Comparison of ENCODE assay signal across 9 cellular contexts in genomic region chr15:45185903-45186770, GRCh38. TPM values are rescaled to one million over a fixed set of nuclear protein-coding genes. Genes with fewer than 3 reads are reported as not detected.
DNase-seq lines count a peak whose midpoint lies in the region; ATAC-seq and TF ChIP-seq lines count a peak whose summit lies in the region.
"Had no signal": no experiment of that assay in that cellular context is flagged by ENCODE, and none has a peak within 500 bp of the region (broad histone marks: within the 10 kb centered on the region; RNA-seq: fewer than 3 reads in every experiment).

No MANE protein-coding gene starts in this region.

- H3K4me1 Mint-ChIP-seq in activated T-cell treated with anti-CD3 and anti-CD28 coated beads, Interleukin-2, amount 50 U/mL, for 4 hours (ENCODE audit: low read depth), result peaks cover 36% of the 10 kb centered on the region

- H3K36me3 Mint-ChIP-seq in activated T-cell treated with anti-CD3 and anti-CD28 coated beads, Interleukin-2, amount 50 U/mL, for 4 hours (ENCODE audit: insufficient read depth), result peaks cover 4% of the 10 kb centered on the region

- H3K27me3 Mint-ChIP-seq in activated T-cell treated with anti-CD3 and anti-CD28 coated beads, Interleukin-2, amount 50 U/mL, for 4 hours (ENCODE audit: low read depth), result peaks cover 5% of the 10 kb centered on the region

- no peak for ATAC-seq in activated T-cell treated with anti-CD3 and anti-CD28 coated beads, Interleukin-2, amount 50 U/mL, for 4 hours
- peak in 1 of 2 donors; percentile 22 for ATAC-seq in upper lobe of left lung (ENCODE audit: low FRiP score in 2 of 2)
- no peak for ATAC-seq in HG03025 (IDR thresholded peaks at IDR 0.05; ENCODE audit: low FRiP score, unreplicated experiment)
- ATAC-seq in HG03095 (IDR thresholded peaks at IDR 0.05; ENCODE audit: unreplicated experiment), result no peak

- H3K4me3 Mint-ChIP-seq in activated T-cell treated with anti-CD3 and anti-CD28 coated beads, Interleukin-2, amount 50 U/mL, for 4 hours, result peak overlapping the region; percentile 91

- H3K27ac ChIP-seq in mucosa of rectum (ENCODE audit: low read depth in 2 of 2, low read length in 2 of 2) (peak overlapping the region; percentile 23 to 26), upper lobe of left lung (peak overlapping the region; percentile 48 to 90 (median 78))

- TF ChIP-seq EP300 in upper lobe of left lung (IDR thresholded peaks at IDR 0.05), result no peak

- H3K9ac ChIP-seq in mucosa of rectum (ENCODE audit: low read depth in 1 of 2, low read length in 2 of 2), result peak overlapping the region in 1 of 2 donors; percentile 33

- H3K27me3 ChIP-seq in mucosa of rectum (ENCODE audit: control insufficient read depth in 2 of 2, insufficient read depth in 2 of 2, low read length in 2 of 2) (no peaks in the 10 kb centered on the region), upper lobe of left lung (peaks cover 0 to 4% (median 1%) of the 10 kb centered on the region in 4 donors)

- no peaks in the 10 kb centered on the region for H3K9me3 Mint-ChIP-seq in activated T-cell treated with anti-CD3 and anti-CD28 coated beads, Interleukin-2, amount 50 U/mL, for 4 hours

- no peak for TF ChIP-seq CTCF in upper lobe of left lung (IDR thresholded peaks at IDR 0.05)

- peaks cover 13 to 23% of the 10 kb centered on the region in 2 donors for H3K4me1 ChIP-seq in mucosa of rectum (ENCODE audit: control insufficient read depth in 2 of 2, insufficient read depth in 2 of 2, low read length in 2 of 2)
- peaks cover 11 to 25% (median 19%) of the 10 kb centered on the region in 4 donors for H3K4me1 ChIP-seq in upper lobe of left lung

- H3K36me3 ChIP-seq in mucosa of rectum (ENCODE audit: control insufficient read depth in 2 of 2, insufficient read depth in 2 of 2, low read length in 2 of 2), result peaks cover 0 to 2% of the 10 kb centered on the region in 2 donors
- no peaks in the 10 kb centered on the region for H3K36me3 ChIP-seq in upper lobe of left lung

- H3K9me3 ChIP-seq in mucosa of rectum (ENCODE audit: control insufficient read depth in 2 of 2, low read length in 2 of 2) (no peaks in the 10 kb centered on the region), upper lobe of left lung (no peaks in the 10 kb centered on the region)

- WGBS in upper lobe of left lung, 2 donors, result 46 to 68% methylated on average over 8 of the region's 8 CpGs

- no peak for DNase-seq in activated T-cell treated with anti-CD3 and anti-CD28 coated beads, Interleukin-2, amount 50 U/mL, for 4 hours
- DNase-seq in activated T-cell treated with anti-CD3 and anti-CD28 coated beads, Interleukin-2, amount 50 U/mL, for 1 hour, result no peak
- DNase-seq in cerebellar cortex (ENCODE audit: low spot score) (peak; percentile 62), upper lobe of left lung (no peak)
- DNase-seq in effector CD4-positive, alpha-beta T cell, result no peak

- TF ChIP-seq POLR2A in upper lobe of left lung (IDR thresholded peaks at IDR 0.05), result no peak

- H3K4me3 ChIP-seq in mucosa of rectum (ENCODE audit: low read length in 2 of 2) (peak overlapping the region in 1 of 2 donors; percentile 63), upper lobe of left lung (peak overlapping the region in 2 of 4 donors; percentile 59 to 72)

RNA-seq across cellular contexts. Expression of gene SHF, which starts 1.6 kb away (rescaled TPM):
- 10 to 100 TPM; 17.5 to 30.5 (median 19.2) TPM for total RNA-seq in activated T-cell treated with anti-CD3 and anti-CD28 coated beads, Interleukin-2, amount 50 U/mL, for 4 hours
- 1 to 10 TPM; 1.4 to 8.0 (median 5.1) TPM for total RNA-seq in upper lobe of left lung

RNA-seq across cellular contexts. Expression of gene DUOX1, which starts 56.3 kb away (rescaled TPM):
- total RNA-seq in activated T-cell treated with anti-CD3 and anti-CD28 coated beads, Interleukin-2, amount 50 U/mL, for 4 hours, result under 1 TPM; 0.13 to 0.42 (median 0.22) TPM
- 1,000 to 10,000 TPM in 1 of 6 donors, 100 to 1,000 TPM in 5; 215 to 1,314 (median 495) TPM for total RNA-seq in upper lobe of left lung
- total RNA-seq: dermis microvascular lymphatic vessel endothelial cell had no signal

RNA-seq across cellular contexts. Expression of gene DUOXA1, which starts 56.5 kb away (rescaled TPM):
- total RNA-seq in activated T-cell treated with anti-CD3 and anti-CD28 coated beads, Interleukin-2, amount 50 U/mL, for 4 hours, result under 1 TPM; 0.08 to 0.58 (median 0.24) TPM
- total RNA-seq in upper lobe of left lung, result 100 to 1,000 TPM in 5 of 6 donors, 10 to 100 TPM in 1; 84.2 to 530 (median 181) TPM
- total RNA-seq: dermis microvascular lymphatic vessel endothelial cell had no signal

Comparison
In these comparisons a context has a peak if more than half of its experiments do, and no peak if none do; other contexts are left out.
1. RNA of gene DUOX1, which starts 56.3 kb away (total RNA-seq): 215 to 1,314 TPM in upper lobe of left lung; 0.13 to 0.42 TPM in activated T-cell treated with anti-CD3 and anti-CD28 coated beads, Interleukin-2, amount 50 U/mL, for 4 hours; every median in the first group is over 100 times any median in the second.
2. RNA of gene DUOXA1, which starts 56.5 kb away (total RNA-seq): 84.2 to 530 TPM in upper lobe of left lung; 0.08 to 0.58 TPM in activated T-cell treated with anti-CD3 and anti-CD28 coated beads, Interleukin-2, amount 50 U/mL, for 4 hours; every median in the first group is over 10 times any median in the second.